In the genomic region with DNA sequence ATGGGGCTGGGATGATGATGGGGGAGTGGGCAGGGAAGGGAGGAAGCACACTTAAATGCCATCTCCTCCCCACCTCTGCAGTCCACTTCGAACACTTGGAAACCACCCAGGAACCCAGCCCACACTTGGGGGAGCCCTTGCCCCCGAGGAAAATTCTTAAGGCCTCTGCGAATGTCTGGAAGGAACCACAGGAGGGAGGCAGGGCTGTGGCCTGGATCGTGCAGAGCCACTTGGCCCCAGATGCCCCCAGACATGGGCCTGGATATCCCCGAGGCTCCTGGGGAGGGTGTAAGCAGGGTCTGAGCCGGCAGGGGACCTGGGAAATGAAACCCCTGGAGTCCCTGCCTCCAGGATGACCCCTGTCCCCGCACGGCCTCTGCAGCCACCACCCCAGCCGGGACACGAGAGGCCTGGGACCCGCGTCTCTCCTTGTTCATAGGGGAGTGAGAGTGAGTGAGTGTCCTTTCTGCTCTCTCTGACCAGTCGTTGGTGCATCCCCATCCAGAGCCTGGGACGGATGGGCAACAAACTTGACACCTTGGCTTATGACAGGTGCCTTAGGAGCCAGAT, we compare ENCODE assay signal across 11 cellular contexts. TPM values are rescaled to one million over a fixed set of nuclear protein-coding genes. Genes with fewer than 3 reads are reported as not detected.
A peak's percentile ranks its signal among the peaks of the same experiment; 100 is the strongest.
DNase-seq lines count a peak whose midpoint lies in the region; ATAC-seq and TF ChIP-seq lines count a peak whose summit lies in the region.
"Had no signal": no experiment of that assay in that cellular context is flagged by ENCODE, and none has a peak within 500 bp of the region (broad histone marks: within the 10 kb centered on the region; RNA-seq: fewer than 3 reads in every experiment).

No MANE protein-coding gene starts in this region.

- no peak overlapping the region for H2BK12ac ChIP-seq in H9 (ENCODE audit: insufficient read length, low read depth, low read length)

- H3K27me3 Mint-ChIP-seq in stimulated activated naive CD8-positive, alpha-beta T cell treated with anti-CD3 and anti-CD28 coated beads, Interleukin-15, amount 100 ng/mL, for 72 hours = no peaks in the 10 kb centered on the region
- H3K27me3 Mint-ChIP-seq in naive thymus-derived CD4-positive, alpha-beta T cell = no peaks in the 10 kb centered on the region
- H3K27me3 Mint-ChIP-seq in H9 (ENCODE audit: low read depth) = no peaks in the 10 kb centered on the region
- no peaks in the 10 kb centered on the region for H3K27me3 Mint-ChIP-seq in T-cell

- no peak overlapping the region for H3K9ac ChIP-seq in H9 (ENCODE audit: extremely low read depth, insufficient read length, low read length)

- H3K4ac ChIP-seq in H9 (ENCODE audit: low read depth, low read length) = no peak overlapping the region

- intact Hi-C loops in naive thymus-derived CD4-positive, alpha-beta T cell (cut with micrococcal nuclease) = loop anchor here (2.0 to 5.0 kb wide), 2 partner anchors 39 to 75 kb away; no protein-coding TSS in a partner anchor

- no peaks in the 10 kb centered on the region for H3K27me3 ChIP-seq in naive thymus-derived CD4-positive, alpha-beta T cell (ENCODE audit: control insufficient read depth in 2 of 2, insufficient read depth in 2 of 2, low read length in 2 of 2)
- H3K27me3 ChIP-seq in H9 (ENCODE audit: insufficient read depth, low read length) = no peaks in the 10 kb centered on the region

- H4K5ac ChIP-seq in H9 (ENCODE audit: insufficient read length, low read depth, low read length) = no peak overlapping the region

- WGBS in H9 (ENCODE audit: extremely low coverage, insufficient read length, low lambda C conversion rate) = no CpG with 5 or more reads among the region's 14 CpGs

- POLR2A ChIA-PET in naive thymus-derived CD4-positive, alpha-beta T cell (lab: Charles Lee) = interaction anchor here (1.9 kb wide), 1 partner anchor 38 kb away, joined by 4 read pairs; no protein-coding TSS in a partner anchor
- POLR2A ChIA-PET in T-cell (lab: Charles Lee) = interaction anchor here in 1 of 2 donors (0.6 kb wide), 1 partner anchor 84 kb away, joined by 5 read pairs; no protein-coding TSS in a partner anchor

- no peak overlapping the region for H3K23ac ChIP-seq in H9 (ENCODE audit: insufficient read length, low read depth, low read length)

- no peaks in the 10 kb centered on the region for H3K9me3 Mint-ChIP-seq in stimulated activated naive CD8-positive, alpha-beta T cell treated with anti-CD3 and anti-CD28 coated beads, Interleukin-15, amount 100 ng/mL, for 72 hours
- no peaks in the 10 kb centered on the region for H3K9me3 Mint-ChIP-seq in naive thymus-derived CD4-positive, alpha-beta T cell
- no peaks in the 10 kb centered on the region for H3K9me3 Mint-ChIP-seq in H9
- no peaks in the 10 kb centered on the region for H3K9me3 Mint-ChIP-seq in T-cell

- H2BK20ac ChIP-seq in H9 (ENCODE audit: low read depth, low read length, poor library complexity, severe bottlenecking) = no peak overlapping the region

- peaks cover 0 to 17% of the 10 kb centered on the region in 2 donors for H3K4me1 ChIP-seq in naive thymus-derived CD4-positive, alpha-beta T cell (ENCODE audit: control insufficient read depth in 2 of 2, insufficient read depth in 2 of 2, low read length in 2 of 2)
- H3K4me1 ChIP-seq in H9 (ENCODE audit: insufficient read depth, low read length) = no peaks in the 10 kb centered on the region; the same call in 1 of the 2 replicates

- peaks cover 0 to 25% (median 0%) of the 10 kb centered on the region in 3 experiments for H3K36me3 ChIP-seq in naive thymus-derived CD4-positive, alpha-beta T cell (ENCODE audit: control insufficient read depth in 2 of 3, insufficient read depth in 3 of 3, low read length in 3 of 3)

- no peak overlapping the region for H2AK5ac ChIP-seq in H9 (ENCODE audit: insufficient read length, low read length)

- H3T11ph ChIP-seq in H9 (ENCODE audit: low read length) = no peak overlapping the region

- H3K36me3 Mint-ChIP-seq in naive thymus-derived CD4-positive, alpha-beta T cell = peaks cover 0 to 10% (median 0%) of the 10 kb centered on the region in 5 donors
- H3K36me3 Mint-ChIP-seq in H9 (ENCODE audit: insufficient read depth in 1 of 3, low read depth in 3 of 3) (peaks cover 8 to 12% (median 12%) of the 10 kb centered on the region in 3 experiments; a peak in 4 of 7 replicates), T-cell (peaks cover 9% of the 10 kb centered on the region)

- H2BK120ac ChIP-seq in H9 (ENCODE audit: low read depth, low read length, poor library complexity, severe bottlenecking) = no peak overlapping the region

- no peaks in the 10 kb centered on the region for H3K79me1 ChIP-seq in H9 (ENCODE audit: insufficient read depth, low read depth, low read length, poor library complexity, severe bottlenecking)

- DNase-seq in stimulated activated naive CD8-positive, alpha-beta T cell treated with anti-CD3 and anti-CD28 coated beads, Interleukin-15, amount 100 ng/mL, for 72 hours = no peak
- DNase-seq in stimulated activated naive CD8-positive, alpha-beta T cell treated with anti-CD3 and anti-CD28 coated beads, Interleukin-15, Interleukin-2, amounts not matched to agents 100 U/mL and 50 U/mL, for 24 hours = no peak
- DNase-seq in caudate nucleus (lab: John Stamatoyannopoulos, UW) (no peak), H9 (no peak), SKM-1 (lab: John Stamatoyannopoulos, UW; ENCODE audit: unreplicated experiment) (no peak), T-cell (no peak)
- no peak for DNase-seq in naive thymus-derived CD4-positive, alpha-beta T cell
- DNase-seq: effector CD4-positive, alpha-beta T cell; NCI-H524 treated with DMSO at 0.1 percent for 48 hours; T-helper 1 cell had no signal

- H3K79me2 ChIP-seq in H9 (ENCODE audit: insufficient read depth, low read length) = no peaks in the 10 kb centered on the region

- TF ChIP-seq CTCF in H9 (conservative IDR thresholded peaks at IDR 0.05) = no peak

- H2AFZ ChIP-seq in H9 (ENCODE audit: low read length) = no peak overlapping the region

- CTCF ChIA-PET in naive thymus-derived CD4-positive, alpha-beta T cell (lab: Charles Lee) = no interaction called here
- CTCF ChIA-PET in T-cell (lab: Charles Lee) = no interaction called here

- no peak overlapping the region; the same call in 1 of the 2 replicates for H3K14ac ChIP-seq in H9 (ENCODE audit: insufficient read depth, low read length)

- H3K23me2 ChIP-seq in H9 (ENCODE audit: insufficient read length, low read depth, low read length, poor library complexity, severe bottlenecking) = no peaks in the 10 kb centered on the region

- no peak overlapping the region for H3K4me2 ChIP-seq in H9 (ENCODE audit: insufficient read depth, insufficient read length, low read length)

- no peak overlapping the region for H3K56ac ChIP-seq in H9 (ENCODE audit: insufficient read length, low read depth, low read length)

- no peak overlapping the region for H4K8ac ChIP-seq in H9 (replicated peaks; ENCODE audit: insufficient read length, low read depth, low read length)

- no peak for ATAC-seq in stimulated activated naive CD8-positive, alpha-beta T cell treated with anti-CD3 and anti-CD28 coated beads, Interleukin-15, amount 100 ng/mL, for 72 hours
- no peak for ATAC-seq in stimulated activated naive CD8-positive, alpha-beta T cell treated with anti-CD3 and anti-CD28 coated beads, Interleukin-15, Interleukin-2, amounts not matched to agents 100 U/mL and 50 U/mL, for 24 hours
- ATAC-seq in naive thymus-derived CD4-positive, alpha-beta T cell = no peak
- ATAC-seq in HG02763 (IDR thresholded peaks at IDR 0.05; ENCODE audit: unreplicated experiment) = no peak
- ATAC-seq in T-cell (replicated peaks in 1 of 4) = no peak

- peak overlapping the region in 1 of 2 donors; percentile 64 for H3K4me3 Mint-ChIP-seq in stimulated activated naive CD8-positive, alpha-beta T cell treated with anti-CD3 and anti-CD28 coated beads, Interleukin-15, amount 100 ng/mL, for 72 hours
- no peak overlapping the region for H3K4me3 Mint-ChIP-seq in naive thymus-derived CD4-positive, alpha-beta T cell
- H3K4me3 Mint-ChIP-seq in H9 (no peak overlapping the region), T-cell (no peak overlapping the region)

- no peak overlapping the region for H3K4me3 ChIP-seq in naive thymus-derived CD4-positive, alpha-beta T cell (ENCODE audit: low read length)

- peak overlapping the region; percentile 40 to 90 for H3K27ac Mint-ChIP-seq in stimulated activated naive CD8-positive, alpha-beta T cell treated with anti-CD3 and anti-CD28 coated beads, Interleukin-15, amount 100 ng/mL, for 72 hours
- H3K27ac Mint-ChIP-seq in naive thymus-derived CD4-positive, alpha-beta T cell = peak overlapping the region in 5 of 9 donors; percentile 46 to 93 (median 91)
- H3K27ac Mint-ChIP-seq in H9 = no peak overlapping the region; a peak in 1 of 7 replicates
- H3K27ac Mint-ChIP-seq in T-cell = peak overlapping the region in 1 of 2 donors; percentile 77

- H3K27ac ChIP-seq in caudate nucleus (ENCODE audit: low read depth, low read length) = peak overlapping the region; percentile 70
- H3K27ac ChIP-seq in naive thymus-derived CD4-positive, alpha-beta T cell (ENCODE audit: low read depth, low read length) = peak overlapping the region; percentile 49
- H3K27ac ChIP-seq in H9 (ENCODE audit: insufficient read length, low read depth, low read length) = no peak overlapping the region

- no peak overlapping the region for H2BK15ac ChIP-seq in H9 (ENCODE audit: low read depth, low read length)

- no peak overlapping the region for H4K91ac ChIP-seq in H9 (ENCODE audit: insufficient read length, low read depth, low read length)

- H3K18ac ChIP-seq in H9 (ENCODE audit: insufficient read length, low read depth, low read length) = no peak overlapping the region

- H3K4me1 Mint-ChIP-seq in stimulated activated naive CD8-positive, alpha-beta T cell treated with anti-CD3 and anti-CD28 coated beads, Interleukin-15, amount 100 ng/mL, for 72 hours = peaks cover 60% of the 10 kb centered on the region
- peaks cover 15 to 36% (median 27%) of the 10 kb centered on the region in 7 donors for H3K4me1 Mint-ChIP-seq in naive thymus-derived CD4-positive, alpha-beta T cell
- peaks cover 38 to 42% of the 10 kb centered on the region in 2 experiments for H3K4me1 Mint-ChIP-seq in H9
- peaks cover 26 to 34% (median 34%) of the 10 kb centered on the region in 3 donors for H3K4me1 Mint-ChIP-seq in T-cell

- no peak overlapping the region for H2BK5ac ChIP-seq in H9 (ENCODE audit: insufficient read length, low read length)

- H4K20me1 ChIP-seq in H9 (ENCODE audit: control insufficient read depth, insufficient read depth, insufficient read length) = no peaks in the 10 kb centered on the region

- H3K9me3 ChIP-seq in naive thymus-derived CD4-positive, alpha-beta T cell (ENCODE audit: control insufficient read depth in 2 of 3, low read length in 3 of 3) = no peaks in the 10 kb centered on the region
- H3K9me3 ChIP-seq in H9 (ENCODE audit: control insufficient read depth, low read depth, low read length) = no peaks in the 10 kb centered on the region

RNA-seq across cellular contexts. Expression of gene MTSS2, which starts 11.8 kb away (rescaled TPM):
- 10 to 100 TPM in 3 of 5 experiments, 1 to 10 TPM in 2; 1.4 to 16.7 (median 11.5) TPM for total RNA-seq in naive thymus-derived CD4-positive, alpha-beta T cell
- not detected for polyA plus RNA-seq in naive thymus-derived CD4-positive, alpha-beta T cell
- total RNA-seq in H9 (2021) (41.0 and 42.5 TPM in 2 replicates), T-cell (1 to 10 TPM; 2.2 to 7.1 (median 5.1) TPM)

RNA-seq across cellular contexts. Expression of gene IL34, which starts 51.3 kb away (rescaled TPM):
- total RNA-seq in naive thymus-derived CD4-positive, alpha-beta T cell = 1 to 10 TPM in 1 of 5 experiments, under 1 TPM in 2, not detected in 2; 0.38 to 1.1 (median 0.50) TPM
- not detected for polyA plus RNA-seq in naive thymus-derived CD4-positive, alpha-beta T cell
- 4.2 and 4.4 TPM in 2 replicates for total RNA-seq in H9 (2021)
- total RNA-seq in T-cell = under 1 TPM in 3 of 5 donors, not detected in 2; 0.20 to 0.53 (median 0.45) TPM

Comparison
In these comparisons a context has a peak if more than half of its experiments do, and no peak if none do; other contexts are left out.
1. H3K27ac Mint-ChIP-seq: peak in stimulated activated naive CD8-positive, alpha-beta T cell treated with anti-CD3 and anti-CD28 coated beads, Interleukin-15, amount 100 ng/mL, for 72 hours (2 of 2) and naive thymus-derived CD4-positive, alpha-beta T cell (5 of 9); none in H9 (0 of 3).